ENCODE assay signal across 10 cellular contexts in genomic region chr5:52875827-52876226, GRCh38.
"Had no signal": no experiment of that assay in that cellular context is flagged by ENCODE, and none has a peak within 500 bp of the region (broad histone marks: within the 10 kb centered on the region; RNA-seq: fewer than 3 reads in every experiment).

No MANE protein-coding gene starts in this region.

- ATAC-seq: psoas muscle had no signal

- DNase-seq: activated CD4-positive, alpha-beta T cell treated with anti-CD3 and anti-CD28 coated beads, Interleukin-2, amount 50 U/mL, for 1 hour; activated CD4-positive, CD25-positive, alpha-beta regulatory T cell; activated naive CD4-positive, alpha-beta T cell treated with anti-CD3 and anti-CD28 coated beads, Interleukin-2, amount 10 ng/mL, durations not matched to agents 7 days and 5 days; amniotic stem cell; immature natural killer cell; nephron progenitor cell; psoas muscle; stimulated activated CD4-positive, alpha-beta T cell treated with anti-CD3 and anti-CD28 coated beads, Interleukin-15, amount 100 ng/mL, for 24 hours; T-helper 2 cell had no signal

- H3K27ac ChIP-seq: psoas muscle, tibial nerve had no signal

- H3K9me3 ChIP-seq: psoas muscle, tibial nerve had no signal

- H3K4me3 ChIP-seq: psoas muscle, tibial nerve had no signal

- H3K4me1 ChIP-seq: psoas muscle had no signal

- H3K27me3 ChIP-seq: tibial nerve had no signal
